15 cellular contexts compared by ENCODE assay signal in the genomic region with DNA sequence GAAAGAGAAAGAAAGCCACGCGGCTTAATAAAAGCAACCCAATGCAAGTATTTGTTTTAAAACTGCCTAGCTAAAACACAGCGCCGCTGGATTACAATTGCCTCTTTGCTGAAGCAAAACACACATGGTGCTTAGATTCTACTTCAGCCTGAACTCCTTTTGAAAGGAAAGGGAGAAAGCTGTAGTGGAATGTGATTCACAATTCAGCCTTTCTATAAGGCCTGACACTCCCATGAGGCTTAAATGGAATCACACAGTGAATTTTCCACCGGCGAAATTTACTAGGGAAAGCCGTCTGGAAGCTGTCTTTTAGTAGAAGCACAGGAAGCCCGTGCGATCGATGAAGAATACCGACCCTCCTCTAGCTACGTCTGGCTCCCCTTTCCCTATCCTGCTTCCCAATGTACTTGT.
DNase-seq lines count a peak whose midpoint lies in the region; ATAC-seq and TF ChIP-seq lines count a peak whose summit lies in the region.
"Had no signal": no experiment of that assay in that cellular context is flagged by ENCODE, and none has a peak within 500 bp of the region (broad histone marks: within the 10 kb centered on the region; RNA-seq: fewer than 3 reads in every experiment).

No MANE protein-coding gene starts in this region.

- H3K4me1 Mint-ChIP-seq in progenitor cell of endocrine pancreas (ENCODE audit: low read depth): peaks cover 2% of the 10 kb centered on the region
- H3K4me1 Mint-ChIP-seq: stimulated activated effector memory CD8-positive, alpha-beta T cell treated with anti-CD3 and anti-CD28 coated beads, Interleukin-12 subunit alpha, Interleukin-12 subunit beta, amount 100 ng/mL, for 72 hours had no signal

- H3K27ac ChIP-seq in SU-DHL-6 (ENCODE audit: low read depth, low read length): no peak overlapping the region
- H3K27ac ChIP-seq: heart left ventricle, HL-60, RWPE1 had no signal

- H3K36me3 ChIP-seq in SU-DHL-6 (ENCODE audit: low read length): no peaks in the 10 kb centered on the region
- H3K36me3 ChIP-seq: heart left ventricle had no signal

- ATAC-seq in HG02678 (IDR thresholded peaks at IDR 0.05; ENCODE audit: unreplicated experiment): no peak
- ATAC-seq: stimulated activated effector memory CD8-positive, alpha-beta T cell treated with anti-CD3 and anti-CD28 coated beads, Interleukin-12 subunit alpha, Interleukin-12 subunit beta, amount 100 ng/mL, for 72 hours had no signal

- no peaks in the 10 kb centered on the region for H3K9me3 Mint-ChIP-seq in progenitor cell of endocrine pancreas (ENCODE audit: low read depth)
- H3K9me3 Mint-ChIP-seq: activated naive CD4-positive, alpha-beta T cell treated with anti-CD3 and anti-CD28 coated beads, Interleukin-2, amount 50 U/mL, for 72 hours; stimulated activated effector memory CD8-positive, alpha-beta T cell treated with anti-CD3 and anti-CD28 coated beads, Interleukin-12 subunit alpha, Interleukin-12 subunit beta, amount 100 ng/mL, for 72 hours; T-helper 1 cell treated with Interleukin-12 subunit alpha and Interleukin-12 subunit beta and Interleukin-4 antibody, amounts not matched to agents 30 μg/mL and 1 μg/mL, for 36 hours had no signal

- H3K36me3 Mint-ChIP-seq in progenitor cell of endocrine pancreas (ENCODE audit: insufficient read depth): no peaks in the 10 kb centered on the region
- H3K36me3 Mint-ChIP-seq: activated naive CD4-positive, alpha-beta T cell treated with anti-CD3 and anti-CD28 coated beads, Interleukin-2, amount 50 U/mL, for 72 hours; stimulated activated effector memory CD8-positive, alpha-beta T cell treated with anti-CD3 and anti-CD28 coated beads, Interleukin-12 subunit alpha, Interleukin-12 subunit beta, amount 100 ng/mL, for 72 hours had no signal

- H3K9ac ChIP-seq in SU-DHL-6 (ENCODE audit: low read length): no peak overlapping the region

- no peaks in the 10 kb centered on the region for H3K79me2 ChIP-seq in SU-DHL-6 (ENCODE audit: insufficient read depth, low read length)

- DNase-seq in ELF-1 (ENCODE audit: low read depth, low spot score) (peak; percentile 36), globus pallidus (ENCODE audit: low spot score) (peak; percentile 42), retina (peak; percentile 50), progenitor cell of endocrine pancreas (ENCODE audit: low spot score, unreplicated experiment) (no peak), NAMALWA (ENCODE audit: low spot score) (no peak), kidney glomerular epithelial cell (lab: John Stamatoyannopoulos, UW) (no peak)
- DNase-seq: NCI-H446 treated with DMSO at 0.1 percent for 48 hours had no signal

- H3K27me3 ChIP-seq in SU-DHL-6 (ENCODE audit: low read length): no peaks in the 10 kb centered on the region
- H3K27me3 ChIP-seq: heart left ventricle had no signal

- H3K27me3 Mint-ChIP-seq in progenitor cell of endocrine pancreas: peaks cover 7% of the 10 kb centered on the region

- peak overlapping the region; percentile 13 for H2AFZ ChIP-seq in SU-DHL-6 (ENCODE audit: low read depth, low read length, severe bottlenecking)

- H3K9me2 ChIP-seq in SU-DHL-6 (replicated peaks; ENCODE audit: insufficient read depth, low read length): no peaks in the 10 kb centered on the region

- H3F3A ChIP-seq in SU-DHL-6 (ENCODE audit: insufficient read depth): no peaks in the 10 kb centered on the region

- no peaks in the 10 kb centered on the region for H3K9me3 ChIP-seq in SU-DHL-6 (ENCODE audit: insufficient read depth, low read length)
- H3K9me3 ChIP-seq: heart left ventricle had no signal

- H4K20me1 ChIP-seq in SU-DHL-6 (ENCODE audit: low read depth, low read length): no peaks in the 10 kb centered on the region

- no peak overlapping the region for H3K27ac Mint-ChIP-seq in progenitor cell of endocrine pancreas
- H3K27ac Mint-ChIP-seq: activated naive CD4-positive, alpha-beta T cell treated with anti-CD3 and anti-CD28 coated beads, Interleukin-2, amount 50 U/mL, for 72 hours; stimulated activated effector memory CD8-positive, alpha-beta T cell treated with anti-CD3 and anti-CD28 coated beads, Interleukin-12 subunit alpha, Interleukin-12 subunit beta, amount 100 ng/mL, for 72 hours; T-helper 1 cell treated with Interleukin-12 subunit alpha and Interleukin-12 subunit beta and Interleukin-4 antibody, amounts not matched to agents 30 μg/mL and 1 μg/mL, for 36 hours had no signal

- H3K4me2 ChIP-seq in SU-DHL-6 (ENCODE audit: low read depth, low read length, poor library complexity, severe bottlenecking): no peak overlapping the region

- no peak overlapping the region for H3K4me3 Mint-ChIP-seq in progenitor cell of endocrine pancreas (ENCODE audit: low read depth)
- H3K4me3 Mint-ChIP-seq: stimulated activated effector memory CD8-positive, alpha-beta T cell treated with anti-CD3 and anti-CD28 coated beads, Interleukin-12 subunit alpha, Interleukin-12 subunit beta, amount 100 ng/mL, for 72 hours; T-helper 1 cell treated with Interleukin-12 subunit alpha and Interleukin-12 subunit beta and Interleukin-4 antibody, amounts not matched to agents 30 μg/mL and 1 μg/mL, for 36 hours had no signal

- TF ChIP-seq CTCF in SU-DHL-6 (IDR thresholded peaks at IDR 0.05; ENCODE audit: insufficient read depth, low read length, poor library complexity, severe bottlenecking): no peak
- no peak for TF ChIP-seq CTCF in progenitor cell of endocrine pancreas (IDR thresholded peaks at IDR 0.05; ENCODE audit: unreplicated experiment)

- no peak overlapping the region for H3K4me3 ChIP-seq in SU-DHL-6 (ENCODE audit: insufficient read depth, low read length, poor library complexity, severe bottlenecking)

Comparison
In these comparisons a context has a peak if more than half of its experiments do, and no peak if none do; other contexts are left out.
1. DNase-seq: peak in ELF-1 (single experiment), globus pallidus (single experiment) and retina (single experiment); none in progenitor cell of endocrine pancreas (single experiment), NAMALWA (single experiment) and kidney glomerular epithelial cell (single experiment).